1 cellular context compared by ENCODE assay signal in the genomic region with DNA sequence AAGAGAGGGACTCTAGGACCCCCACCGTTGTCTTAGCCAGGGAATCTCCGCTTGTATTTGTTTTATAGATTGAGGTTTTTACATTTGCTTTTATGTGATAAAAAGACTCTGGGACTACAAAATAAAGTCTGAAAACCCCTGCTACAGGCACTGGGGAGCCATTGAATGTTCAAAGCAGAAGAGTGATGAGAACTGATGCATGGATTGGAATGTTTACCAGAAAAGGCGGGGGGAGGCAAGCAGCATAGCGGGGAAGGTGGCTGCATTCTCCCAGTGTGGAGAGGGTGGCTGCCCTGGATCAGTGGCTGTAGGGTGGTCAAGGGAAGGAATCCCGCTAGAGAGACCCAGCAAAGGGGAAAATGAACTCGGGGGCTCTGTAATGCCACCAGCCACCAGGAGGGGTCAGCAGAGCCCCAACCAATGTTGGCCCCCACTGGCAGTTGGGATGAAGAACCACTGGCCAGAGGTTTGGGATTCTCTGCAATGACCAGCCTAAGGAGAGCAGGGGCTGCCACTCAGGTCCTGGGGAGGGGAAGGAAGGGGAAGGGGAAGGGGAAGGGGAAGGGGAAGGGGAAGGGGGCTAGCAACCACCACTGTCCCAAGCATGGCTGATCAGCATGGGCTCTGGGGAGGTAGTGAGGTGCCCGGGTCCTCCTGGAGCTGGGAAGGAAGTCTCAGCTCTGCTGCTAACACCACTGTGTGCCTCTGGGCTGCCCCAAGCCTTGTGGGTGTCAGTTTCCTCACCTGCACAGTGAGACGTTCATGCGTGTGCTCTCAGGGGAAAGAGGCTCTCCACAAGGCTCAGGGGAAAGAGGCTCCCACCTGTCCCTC.
TF ChIP-seq lines count a peak whose summit lies in the region.

No MANE protein-coding gene starts in this region.

TF ChIP-seq in GM12878, 131 proteins besides CTCF, POLR2A, EP300 and RAD21 (continued from another document):
- TF ChIP-seq SMC3 (IDR thresholded peaks at IDR 0.05; ENCODE audit: borderline replicate concordance, low read length) = peak; percentile 96
- TF ChIP-seq YY1 (IDR thresholded peaks at IDR 0.05; ENCODE audit: low read depth, low read length) = peak; percentile 63; the same call in 1 of the 2 replicates
- 0 out of 2 replicates have a peak, but pooled peaks have one; percentile 3 for TF ChIP-seq RUNX3 (IDR thresholded peaks at IDR 0.05; ENCODE audit: low read length)
- no peak for TF ChIP-seq ZNF207 (IDR thresholded peaks at IDR 0.05; ENCODE audit: borderline replicate concordance)
- no peak; a peak in 1 of 4 replicates for TF ChIP-seq IKZF2 (IDR thresholded peaks at IDR 0.05)
- TF ChIP-seq, protein P1, sequence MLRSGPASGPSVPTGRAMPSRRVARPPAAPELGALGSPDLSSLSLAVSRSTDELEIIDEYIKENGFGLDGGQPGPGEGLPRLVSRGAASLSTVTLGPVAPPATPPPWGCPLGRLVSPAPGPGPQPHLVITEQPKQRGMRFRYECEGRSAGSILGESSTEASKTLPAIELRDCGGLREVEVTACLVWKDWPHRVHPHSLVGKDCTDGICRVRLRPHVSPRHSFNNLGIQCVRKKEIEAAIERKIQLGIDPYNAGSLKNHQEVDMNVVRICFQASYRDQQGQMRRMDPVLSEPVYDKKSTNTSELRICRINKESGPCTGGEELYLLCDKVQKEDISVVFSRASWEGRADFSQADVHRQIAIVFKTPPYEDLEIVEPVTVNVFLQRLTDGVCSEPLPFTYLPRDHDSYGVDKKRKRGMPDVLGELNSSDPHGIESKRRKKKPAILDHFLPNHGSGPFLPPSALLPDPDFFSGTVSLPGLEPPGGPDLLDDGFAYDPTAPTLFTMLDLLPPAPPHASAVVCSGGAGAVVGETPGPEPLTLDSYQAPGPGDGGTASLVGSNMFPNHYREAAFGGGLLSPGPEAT (IDR thresholded peaks at IDR 0.05; ENCODE audit: low read depth) = no peak
